Comparison of ENCODE assay signal across 25 cellular contexts in genomic region chr12:23929906-23930305, GRCh38. TPM values are rescaled to one million over a fixed set of nuclear protein-coding genes. Genes with fewer than 3 reads are reported as not detected.
"Had no signal": no experiment of that assay in that cellular context is flagged by ENCODE, and none has a peak within 500 bp of the region (broad histone marks: within the 10 kb centered on the region; RNA-seq: fewer than 3 reads in every experiment).

No MANE protein-coding gene starts in this region.

- H3K9me3 ChIP-seq: adrenal gland, gastroesophageal sphincter, neutrophil, spleen, suprapubic skin, tibial artery, upper lobe of right lung had no signal

- H3K4me1 ChIP-seq: adrenal gland, gastroesophageal sphincter, left ventricle myocardium inferior, spleen, suprapubic skin, tibial artery, upper lobe of right lung had no signal

- H3K36me3 ChIP-seq: adrenal gland, cardiac muscle cell, gastroesophageal sphincter, left ventricle myocardium inferior, neutrophil, spleen, suprapubic skin, tibial artery, upper lobe of right lung had no signal

- DNase-seq: activated CD4-positive, alpha-beta T cell treated with anti-CD3 and anti-CD28 coated beads for 4 hours; activated CD4-positive, alpha-beta T cell treated with anti-CD3 and anti-CD28 coated beads, Interleukin-2, amount 50 U/mL, for 48 hours; activated CD8-positive, alpha-beta memory T cell treated with anti-CD3 and anti-CD28 coated beads for 24 hours; activated effector memory CD4-positive, alpha-beta T cell treated with anti-CD3 and anti-CD28 coated beads, Interleukin-2, amount 50 U/mL, for 16 hours; activated naive CD4-positive, alpha-beta T cell treated with anti-CD3 and anti-CD28 coated beads for 36 hours; activated naive CD8-positive, alpha-beta T cell treated with anti-CD3 and anti-CD28 coated beads for 36 hours; adrenal gland; aorta; endodermal cell; islet precursor cell; left ventricle myocardium inferior; mesendoderm; spleen; stimulated activated naive CD4-positive, alpha-beta T cell; T-helper 1 cell; tibial artery; upper lobe of right lung had no signal

- H3K27ac ChIP-seq: adrenal gland, cardiac muscle cell, gastroesophageal sphincter, hepatocyte, left ventricle myocardium inferior, neutrophil, spleen, suprapubic skin, tibial artery, upper lobe of right lung, VCaP had no signal

- FAIRE-seq: TTC549 had no signal

- H3K4me2 ChIP-seq: hepatocyte had no signal

- H2AFZ ChIP-seq: hepatocyte had no signal

- H3K27me3 ChIP-seq: adrenal gland, cardiac muscle cell, gastroesophageal sphincter, hepatocyte, neutrophil, spleen, suprapubic skin, tibial artery, upper lobe of right lung had no signal

- H3K4me3 ChIP-seq: adrenal gland, cardiac muscle cell, gastroesophageal sphincter, hepatocyte, left ventricle myocardium inferior, lung, spleen, suprapubic skin, tibial artery, upper lobe of right lung had no signal

- H3K79me2 ChIP-seq: hepatocyte had no signal

RNA-seq across cellular contexts. Expression of gene SOX5, which starts 19.6 kb away (rescaled TPM):
- total RNA-seq: activated naive CD8-positive, alpha-beta T cell treated with anti-CD3 and anti-CD28 coated beads for 36 hours had no signal
